In genomic region chr3:155748611-155749365, GRCh38 we compare ENCODE assay signal across 28 cellular contexts. TPM values are rescaled to one million over a fixed set of nuclear protein-coding genes. Genes with fewer than 3 reads are reported as not detected.
DNase-seq lines count a peak whose midpoint lies in the region; ATAC-seq and TF ChIP-seq lines count a peak whose summit lies in the region.
"Had no signal": no experiment of that assay in that cellular context is flagged by ENCODE, and none has a peak within 500 bp of the region (broad histone marks: within the 10 kb centered on the region; RNA-seq: fewer than 3 reads in every experiment).

No MANE protein-coding gene starts in this region.

- no peaks in the 10 kb centered on the region for H3K36me3 ChIP-seq in BJ (ENCODE audit: control insufficient read depth, insufficient read depth, low read length)
- no peaks in the 10 kb centered on the region for H3K36me3 ChIP-seq in GM23338 (ENCODE audit: insufficient read depth)
- no peaks in the 10 kb centered on the region for H3K36me3 ChIP-seq in mesenchymal stem cell (ENCODE audit: control insufficient read depth in 1 of 2, insufficient read depth in 2 of 2, low read depth in 1 of 2, low read length in 2 of 2)
- H3K36me3 ChIP-seq: MG63, thyroid gland had no signal

- H3K79me1 ChIP-seq in mesenchymal stem cell (replicated peaks; ENCODE audit: low read length, poor library complexity, severe bottlenecking): no peaks in the 10 kb centered on the region

- H3K4ac ChIP-seq in mesenchymal stem cell (ENCODE audit: low read depth in 1 of 2, low read length in 2 of 2): no peak overlapping the region

- DNase-seq in BJ (ENCODE audit: low read depth) (peak; percentile 30), GM23338 (ENCODE audit: low spot score) (no peak), mesenchymal stem cell (no peak), NCI-H2196 treated with DMSO at 0.1 percent for 48 hours (lab: John Stamatoyannopoulos, UW; ENCODE audit: unreplicated experiment) (no peak), SHP77 (lab: John Stamatoyannopoulos, UW) (no peak)
- DNase-seq: activated CD4-positive, alpha-beta memory T cell treated with anti-CD3 and anti-CD28 coated beads, Interleukin-2, amount 10 ng/mL, durations not matched to agents 7 days and 5 days; activated T-cell treated with anti-CD3 and anti-CD28 coated beads for 4 hours; CD4-positive, alpha-beta memory T cell; foreskin melanocyte; HFFc6; hippocampal formation; IMR-90; kidney; MG63; naive thymus-derived CD4-positive, alpha-beta T cell; NCI-H1436 treated with DMSO at 0.1 percent for 48 hours; psoas muscle; small intestine; stimulated activated naive CD4-positive, alpha-beta T cell treated with Interleukin-2 at 50 U/mL for 16 hours; T-helper 9 cell; thyroid gland had no signal

- H3K79me2 ChIP-seq in GM23338 (replicated peaks; ENCODE audit: insufficient read depth): peaks cover 2% of the 10 kb centered on the region

- H3K9me3 Mint-ChIP-seq in GM23338 (no peaks in the 10 kb centered on the region), brain (peaks cover 0 to 2% (median 0%) of the 10 kb centered on the region in 5 experiments)
- H3K9me3 Mint-ChIP-seq: activated CD4-positive, alpha-beta memory T cell treated with anti-CD3 and anti-CD28 coated beads, Interleukin-2, amount 10 ng/mL, durations not matched to agents 7 days and 5 days; CD4-positive, alpha-beta memory T cell; HFFc6; naive thymus-derived CD4-positive, alpha-beta T cell; WTC11 had no signal

- no peaks in the 10 kb centered on the region for H3F3A ChIP-seq in GM23338 (replicated peaks; ENCODE audit: low read depth)

- H3K9me2 ChIP-seq in GM23338 (ENCODE audit: insufficient read depth): no peaks in the 10 kb centered on the region

- no peak overlapping the region for H3K4me3 ChIP-seq in BJ (ENCODE audit: low read depth, low read length)
- H3K4me3 ChIP-seq in GM23338: no peak overlapping the region
- no peak overlapping the region for H3K4me3 ChIP-seq in mesenchymal stem cell (ENCODE audit: insufficient read depth in 1 of 2, low read depth in 1 of 2, low read length in 2 of 2)
- H3K4me3 ChIP-seq: MG63, psoas muscle, thyroid gland had no signal

- peak overlapping the region; percentile 20; the same call in 1 of the 2 replicates for H2AFZ ChIP-seq in GM23338
- H2AFZ ChIP-seq in mesenchymal stem cell (ENCODE audit: low read depth, low read length): no peak overlapping the region

- H3K9me3 ChIP-seq in mesenchymal stem cell (ENCODE audit: control insufficient read depth, low read length): no peaks in the 10 kb centered on the region
- H3K9me3 ChIP-seq: MG63, psoas muscle, thyroid gland had no signal

- CTCF ChIA-PET in BJ (lab: Yijun Ruan, JAX): interaction anchor here (0.6 to 2.2 kb wide), 3 partner anchors 14 to 295 kb away, joined by 3 to 6 read pairs (median 3); partner anchors contain the start of gene C3orf33

- 73% methylated on average over 7 of the region's 8 CpGs for WGBS in mesenchymal stem cell

- H2BK5ac ChIP-seq in mesenchymal stem cell (ENCODE audit: low read depth, low read length, poor library complexity, severe bottlenecking): no peak overlapping the region

- H3K27me3 ChIP-seq in BJ (ENCODE audit: control insufficient read depth, insufficient read depth, low read length) (peaks cover 2% of the 10 kb centered on the region), GM23338 (ENCODE audit: insufficient read depth) (peaks cover 3% of the 10 kb centered on the region; the same call in 1 of the 2 replicates), mesenchymal stem cell (ENCODE audit: control insufficient read depth in 1 of 2, insufficient read depth in 1 of 2, low read length in 2 of 2) (peaks cover 0 to 6% of the 10 kb centered on the region in 2 experiments)
- H3K27me3 ChIP-seq: thyroid gland had no signal

- H3K27ac Mint-ChIP-seq in GM23338: no peak overlapping the region
- H3K27ac Mint-ChIP-seq in brain: peak overlapping the region in 4 of 5 experiments; percentile 81 to 98 (median 94)
- H3K27ac Mint-ChIP-seq: activated CD4-positive, alpha-beta memory T cell treated with anti-CD3 and anti-CD28 coated beads, Interleukin-2, amount 10 ng/mL, durations not matched to agents 7 days and 5 days; HFFc6; naive thymus-derived CD4-positive, alpha-beta T cell had no signal

- H3K9ac ChIP-seq in mesenchymal stem cell (ENCODE audit: low read length): peak overlapping the region; percentile 42

- no peaks in the 10 kb centered on the region for H4K20me1 ChIP-seq in GM23338 (replicated peaks; ENCODE audit: insufficient read depth)

- H3K4me1 ChIP-seq in GM23338 (ENCODE audit: insufficient read depth) (peaks cover 54% of the 10 kb centered on the region), mesenchymal stem cell (ENCODE audit: control insufficient read depth, insufficient read depth, low read depth, low read length) (peaks cover 4% of the 10 kb centered on the region)

- H2AK5ac ChIP-seq in mesenchymal stem cell (ENCODE audit: low read length, severe bottlenecking): peak overlapping the region; percentile 42

- H3K4me1 Mint-ChIP-seq in GM23338: peaks cover 57% of the 10 kb centered on the region
- peaks cover 62% of the 10 kb centered on the region for H3K4me1 Mint-ChIP-seq in brain

- no peak overlapping the region for H2BK12ac ChIP-seq in mesenchymal stem cell (ENCODE audit: low read length in 2 of 2)

- no peak overlapping the region for H3K14ac ChIP-seq in mesenchymal stem cell (ENCODE audit: low read length in 2 of 2)

- H3K27me3 Mint-ChIP-seq in GM23338 (ENCODE audit: insufficient read depth, low read depth, poor library complexity): peaks cover 14% of the 10 kb centered on the region
- peaks cover 5% of the 10 kb centered on the region for H3K27me3 Mint-ChIP-seq in brain

- no peak overlapping the region for H4K8ac ChIP-seq in mesenchymal stem cell (ENCODE audit: low read length)

- TF ChIP-seq CTCF in BJ (IDR thresholded peaks at IDR 0.05; ENCODE audit: insufficient read depth, low read depth, low read length) (no peak), GM23338 (conservative IDR thresholded peaks at IDR 0.05; ENCODE audit: low read depth in 2 of 2) (no peak), brain (conservative IDR thresholded peaks at IDR 0.05) (no peak)

- H3K36me3 Mint-ChIP-seq in GM23338 (ENCODE audit: low read depth): no peaks in the 10 kb centered on the region
- H3K36me3 Mint-ChIP-seq in brain: no peaks in the 10 kb centered on the region
- H3K36me3 Mint-ChIP-seq: CD4-positive, alpha-beta memory T cell; naive thymus-derived CD4-positive, alpha-beta T cell; WTC11 had no signal

- H3K27ac ChIP-seq in GM23338 (ENCODE audit: low read depth): no peak overlapping the region
- H3K27ac ChIP-seq in mesenchymal stem cell (ENCODE audit: low read length, poor library complexity, severe bottlenecking): no peak overlapping the region
- H3K27ac ChIP-seq: epithelial cell of prostate, psoas muscle, RWPE1, thyroid gland had no signal

- H2BK15ac ChIP-seq in mesenchymal stem cell (ENCODE audit: low read depth, poor library complexity, severe bottlenecking): no peak overlapping the region

- H3K23ac ChIP-seq in mesenchymal stem cell (ENCODE audit: low read length in 2 of 2): no peak overlapping the region

- no peak overlapping the region for H2BK120ac ChIP-seq in mesenchymal stem cell (ENCODE audit: low read depth, low read length)

- H3K4me3 Mint-ChIP-seq in GM23338 (no peak overlapping the region), brain (peak overlapping the region in 3 of 5 experiments; percentile 19 to 100 (median 39))
- H3K4me3 Mint-ChIP-seq: activated CD4-positive, alpha-beta memory T cell treated with anti-CD3 and anti-CD28 coated beads, Interleukin-2, amount 10 ng/mL, durations not matched to agents 7 days and 5 days; CD4-positive, alpha-beta memory T cell; HFFc6; naive thymus-derived CD4-positive, alpha-beta T cell; WTC11 had no signal

- peak overlapping the region in 1 of 2 experiments; percentile 30 for H3K18ac ChIP-seq in mesenchymal stem cell (ENCODE audit: low read depth in 1 of 2, low read length in 2 of 2)

- ATAC-seq in GM23338 (no peak), GM19395 (IDR thresholded peaks at IDR 0.05; ENCODE audit: unreplicated experiment) (no peak), HG03469 (IDR thresholded peaks at IDR 0.05; ENCODE audit: unreplicated experiment) (no peak)
- ATAC-seq: naive thymus-derived CD4-positive, alpha-beta T cell; psoas muscle; WTC11 had no signal

- POLR2A ChIA-PET in BJ (lab: Charles Lee): no interaction called here

- H3K4me2 ChIP-seq in GM23338: peak overlapping the region; percentile 65; the same call in 1 of the 2 replicates
- H3K4me2 ChIP-seq in mesenchymal stem cell (ENCODE audit: low read length, poor library complexity, severe bottlenecking): no peak overlapping the region

- H4K91ac ChIP-seq in mesenchymal stem cell (ENCODE audit: low read length): no peak overlapping the region

RNA-seq across cellular contexts. Expression of gene PLCH1, which starts 3.9 kb away (rescaled TPM):
- polyA plus RNA-seq in BJ (2011; rRNA removed): 0.06 and 0.07 TPM in 2 replicates
- polyA minus RNA-seq in BJ (2011; rRNA and poly(A)+ RNA removed): 0.14 and 0.15 TPM in 2 replicates
- total RNA-seq in GM23338 (2014; rRNA removed; shearing (Covaris generic)): 24.4 and 25.3 TPM in 2 replicates
- polyA plus RNA-seq in GM23338 (2016; fragmentation: Nextera tagmentation; extraction: Ambion mirVana): 7.1 and 8.1 TPM in 2 replicates
- 1.1 TPM for polyA plus RNA-seq in brain (ENCODE audit: insufficient read depth, low read depth, low replicate concordance)
- polyA plus RNA-seq in mesenchymal stem cell (2013, experiment 1 of 2): 0.76 TPM
- polyA plus RNA-seq in mesenchymal stem cell (2013, experiment 2 of 2): 0.70 TPM
- total RNA-seq: CD4-positive, alpha-beta memory T cell; HFFc6; IMR-90; mesenteric fat pad had no signal
- polyA plus RNA-seq: IMR-90; naive thymus-derived CD4-positive, alpha-beta T cell had no signal

RNA-seq across cellular contexts. Expression of gene C3orf33, which starts 57.3 kb away (rescaled TPM):
- polyA plus RNA-seq in BJ (2011; rRNA removed) (2.0 and 2.3 TPM in 2 replicates), GM23338 (2016; fragmentation: Nextera tagmentation; extraction: Ambion mirVana) (4.7 and 5.3 TPM in 2 replicates), brain (ENCODE audit: insufficient read depth, low read depth, low replicate concordance) (1.8 TPM)
- polyA minus RNA-seq in BJ (2011; rRNA and poly(A)+ RNA removed): 0.36 and 0.66 TPM in 2 replicates
- 3.5 and 7.4 TPM in 2 replicates for total RNA-seq in GM23338 (2014; rRNA removed; shearing (Covaris generic))
- polyA plus RNA-seq in mesenchymal stem cell (2013, experiment 1 of 2): 2.5 TPM
- polyA plus RNA-seq in mesenchymal stem cell (2013, experiment 2 of 2): 2.8 TPM
